Comparison of ENCODE assay signal across 13 cellular contexts in the genomic region with DNA sequence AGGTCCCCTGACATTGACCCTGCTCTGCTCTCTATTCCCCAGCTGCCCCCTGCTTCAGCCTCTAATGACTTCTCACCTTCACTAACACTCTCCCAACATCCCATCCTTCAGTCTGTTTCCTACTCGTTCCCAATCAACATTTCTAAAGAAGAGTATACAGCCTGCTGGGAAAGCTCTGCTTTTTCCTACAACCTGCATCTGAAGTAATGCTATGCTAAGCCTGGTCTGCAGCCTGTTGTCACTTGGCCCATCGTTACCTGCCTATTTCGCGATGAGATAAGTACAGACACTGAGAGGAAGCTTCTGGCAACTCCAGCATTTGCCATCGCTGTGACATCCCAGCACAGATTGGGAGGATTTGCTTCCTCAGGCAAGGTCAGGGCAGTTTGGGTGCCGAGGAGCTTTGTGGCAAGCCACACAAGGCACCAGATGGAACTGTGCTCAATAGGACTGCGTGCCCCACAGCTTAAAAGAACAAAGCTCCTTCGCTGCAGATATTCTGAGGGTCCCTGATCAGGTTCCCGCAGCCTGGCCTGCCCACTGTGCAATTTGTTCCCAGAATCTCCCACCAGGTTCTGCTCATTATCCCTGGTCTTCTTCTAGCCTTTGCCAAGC.
"Had no signal": no experiment of that assay in that cellular context is flagged by ENCODE, and none has a peak within 500 bp of the region (broad histone marks: within the 10 kb centered on the region; RNA-seq: fewer than 3 reads in every experiment).

No MANE protein-coding gene starts in this region.

- H3K9me3 Mint-ChIP-seq: activated B cell treated with CpG ODN at 0.5 μM for 24 hours; activated CD4-positive, alpha-beta T cell treated with anti-CD3 and anti-CD28 coated beads, Interleukin-2, amount 10 ng/mL, durations not matched to agents 24 days and 14 days; immature natural killer cell; naive thymus-derived CD4-positive, alpha-beta T cell had no signal

- H3K4me3 ChIP-seq: gastrocnemius medialis, heart right ventricle, lower lobe of right lung, smooth muscle cell had no signal

- H3K4me2 ChIP-seq: smooth muscle cell had no signal

- H3K27ac ChIP-seq: gastrocnemius medialis, heart right ventricle, lower lobe of right lung had no signal

- H3K9me3 ChIP-seq: gastrocnemius medialis, heart right ventricle, lower lobe of right lung had no signal

- H3K27me3 ChIP-seq: gastrocnemius medialis, heart right ventricle had no signal

- H3K36me3 ChIP-seq: gastrocnemius medialis, lower lobe of right lung had no signal

- ATAC-seq: gastrocnemius medialis; heart right ventricle; lower lobe of right lung; naive thymus-derived CD4-positive, alpha-beta T cell; right cardiac atrium had no signal

- H3K4me3 Mint-ChIP-seq: activated B cell treated with CpG ODN at 0.5 μM for 24 hours; activated CD4-positive, alpha-beta T cell treated with anti-CD3 and anti-CD28 coated beads, Interleukin-2, amount 10 ng/mL, durations not matched to agents 24 days and 14 days; immature natural killer cell; naive thymus-derived CD4-positive, alpha-beta T cell had no signal

- H3K4me1 Mint-ChIP-seq: activated B cell treated with CpG ODN at 0.5 μM for 24 hours; activated CD4-positive, alpha-beta T cell treated with anti-CD3 and anti-CD28 coated beads, Interleukin-2, amount 10 ng/mL, durations not matched to agents 24 days and 14 days; immature natural killer cell had no signal

- H3K36me3 Mint-ChIP-seq: immature natural killer cell had no signal

- H3K27ac Mint-ChIP-seq: activated B cell treated with CpG ODN at 0.5 μM for 24 hours; activated CD4-positive, alpha-beta T cell treated with anti-CD3 and anti-CD28 coated beads, Interleukin-2, amount 10 ng/mL, durations not matched to agents 24 days and 14 days; immature natural killer cell; naive thymus-derived CD4-positive, alpha-beta T cell had no signal

- DNase-seq: activated B cell treated with CpG ODN at 0.5 μM for 24 hours; activated CD4-positive, alpha-beta T cell treated with anti-CD3 and anti-CD28 coated beads, Interleukin-2, amount 10 ng/mL, durations not matched to agents 24 days and 14 days; activated naive CD4-positive, alpha-beta T cell treated with Interleukin-2 at 50 U/mL for 16 hours; central memory CD4-positive, alpha-beta T cell; cortex of kidney; effector CD8-positive, alpha-beta T cell; gastrocnemius medialis; heart right ventricle; immature natural killer cell; lower lobe of right lung; naive thymus-derived CD4-positive, alpha-beta T cell; right cardiac atrium had no signal

- H3K4me1 ChIP-seq: gastrocnemius medialis, heart right ventricle, lower lobe of right lung had no signal
